In the genomic region with DNA sequence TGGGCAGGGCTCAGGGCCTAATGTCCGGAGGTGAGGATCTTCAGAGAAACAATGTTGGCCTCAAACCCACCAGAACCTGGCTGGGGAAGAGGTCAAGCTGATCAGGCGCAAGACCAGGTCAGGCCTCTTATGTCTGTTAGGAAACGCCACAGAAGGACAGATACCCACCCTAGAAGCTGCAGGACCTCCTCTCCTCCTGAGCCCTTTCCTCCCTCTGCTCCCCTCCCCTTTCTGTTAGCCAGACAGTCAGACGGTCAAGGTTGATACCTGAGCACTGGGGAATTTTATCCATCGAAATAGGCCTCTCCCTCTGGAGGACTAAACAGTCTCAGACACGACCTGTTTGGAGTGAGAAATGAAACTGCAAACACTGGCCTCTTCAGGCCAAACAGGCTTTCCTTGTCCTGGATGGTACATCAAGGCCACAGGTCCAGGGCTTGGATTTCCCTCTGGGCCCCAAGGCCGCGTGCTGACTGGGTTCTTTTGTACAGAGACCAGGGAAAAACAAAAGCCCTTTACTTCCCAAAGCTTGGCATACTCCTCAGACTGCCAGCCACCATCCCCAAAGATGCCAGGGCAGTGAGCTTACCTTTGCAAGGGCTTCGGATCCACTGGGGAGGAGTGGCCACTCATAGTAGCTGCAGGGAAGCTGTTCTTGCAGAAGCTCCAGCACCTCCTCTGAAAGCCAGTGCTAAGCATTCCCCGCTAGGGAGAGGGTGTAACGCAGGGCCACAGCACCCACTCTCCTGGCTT, we compare ENCODE assay signal across 20 cellular contexts.
DNase-seq lines count a peak whose midpoint lies in the region; ATAC-seq, FAIRE-seq and TF ChIP-seq lines count a peak whose summit lies in the region.
"Had no signal": no experiment of that assay in that cellular context is flagged by ENCODE, and none has a peak within 500 bp of the region (broad histone marks: within the 10 kb centered on the region; RNA-seq: fewer than 3 reads in every experiment).

No MANE protein-coding gene starts in this region.

- no peaks in the 10 kb centered on the region for H3K27me3 Mint-ChIP-seq in natural killer cell treated with Interleukin-12 subunit alpha and Interleukin-12 subunit beta and Interleukin-15 and Interleukin-18, amount 100 ng/mL, for 72 hours
- H3K27me3 Mint-ChIP-seq in natural killer cell (ENCODE audit: low read depth in 2 of 2), result no peaks in the 10 kb centered on the region
- no peaks in the 10 kb centered on the region for H3K27me3 Mint-ChIP-seq in WTC11 (ENCODE audit: low read depth)
- H3K27me3 Mint-ChIP-seq: IgD-negative memory B cell, naive B cell, type B pancreatic cell had no signal

- CTCF ChIA-PET in WTC11 (lab: Charles Lee), result interaction anchor here (0.5 to 2.6 kb wide), 3 partner anchors 63 to 352 kb away, joined by 3 to 22 read pairs (median 4); no protein-coding TSS in a partner anchor

- no peak overlapping the region for H3K4me3 Mint-ChIP-seq in natural killer cell treated with Interleukin-12 subunit alpha and Interleukin-12 subunit beta and Interleukin-15 and Interleukin-18, amount 100 ng/mL, for 72 hours
- no peak overlapping the region for H3K4me3 Mint-ChIP-seq in natural killer cell
- no peak overlapping the region for H3K4me3 Mint-ChIP-seq in WTC11
- H3K4me3 Mint-ChIP-seq: type B pancreatic cell had no signal

- POLR2A ChIA-PET in WTC11 (lab: Charles Lee), result no interaction called here

- no peaks in the 10 kb centered on the region for H3K9me3 Mint-ChIP-seq in natural killer cell treated with Interleukin-12 subunit alpha and Interleukin-12 subunit beta and Interleukin-15 and Interleukin-18, amount 100 ng/mL, for 72 hours
- H3K9me3 Mint-ChIP-seq in natural killer cell, result no peaks in the 10 kb centered on the region
- H3K9me3 Mint-ChIP-seq in WTC11, result no peaks in the 10 kb centered on the region
- H3K9me3 Mint-ChIP-seq: IgD-negative memory B cell, naive B cell, type B pancreatic cell had no signal

- H3K36me3 ChIP-seq in H7 (replicated peaks; ENCODE audit: control insufficient read depth, insufficient read depth, low read length), result no peaks in the 10 kb centered on the region
- H3K36me3 ChIP-seq: sigmoid colon had no signal

- ATAC-seq in natural killer cell treated with Interleukin-12 subunit alpha and Interleukin-12 subunit beta and Interleukin-15 and Interleukin-18, amount 100 ng/mL, for 72 hours, result no peak
- ATAC-seq in natural killer cell, result no peak
- no peak for ATAC-seq in WTC11
- ATAC-seq in HG03159 (IDR thresholded peaks at IDR 0.05; ENCODE audit: unreplicated experiment), result no peak

- H3K27ac Mint-ChIP-seq in natural killer cell treated with Interleukin-12 subunit alpha and Interleukin-12 subunit beta and Interleukin-15 and Interleukin-18, amount 100 ng/mL, for 72 hours, result peak overlapping the region; percentile 88 to 93
- H3K27ac Mint-ChIP-seq in natural killer cell, result no peak overlapping the region
- 0 out of 2 replicates have a peak overlapping the region, but pooled peaks have one; percentile 39 for H3K27ac Mint-ChIP-seq in WTC11
- H3K27ac Mint-ChIP-seq: type B pancreatic cell had no signal

- TF ChIP-seq CTCF in natural killer cell (IDR thresholded peaks at IDR 0.05) (no peak), WTC11 (IDR thresholded peaks at IDR 0.05) (no peak)

- intact Hi-C loops in natural killer cell (cut with micrococcal nuclease), result no loop called here

- no peak overlapping the region for H3K4me3 ChIP-seq in H7 (ENCODE audit: insufficient read depth, low read depth, low read length)
- H3K4me3 ChIP-seq: sigmoid colon, SK-N-MC had no signal

- no peaks in the 10 kb centered on the region for H3K27me3 ChIP-seq in H7 (ENCODE audit: control insufficient read depth, insufficient read depth, low read length)
- H3K27me3 ChIP-seq: sigmoid colon had no signal

- H3K4me1 Mint-ChIP-seq in natural killer cell treated with Interleukin-12 subunit alpha and Interleukin-12 subunit beta and Interleukin-15 and Interleukin-18, amount 100 ng/mL, for 72 hours (ENCODE audit: low read depth in 2 of 2), result peaks cover 45 to 53% of the 10 kb centered on the region in 2 donors
- H3K4me1 Mint-ChIP-seq in natural killer cell (peaks cover 42 to 56% of the 10 kb centered on the region in 2 donors), WTC11 (peaks cover 63% of the 10 kb centered on the region)

- DNase-seq in natural killer cell treated with Interleukin-12 subunit alpha and Interleukin-12 subunit beta and Interleukin-15 and Interleukin-18, amount 100 ng/mL, for 72 hours (ENCODE audit: low spot score), result no peak
- DNase-seq in natural killer cell (no peak), WTC11 (ENCODE audit: low spot score) (no peak), medulla oblongata (ENCODE audit: extremely low spot score) (peak; percentile 45), H7 (no peak), H54 (ENCODE audit: insufficient read length, low spot score) (no peak)
- DNase-seq in stimulated activated CD4-positive, alpha-beta T cell treated with anti-CD3 and anti-CD28 coated beads, Interleukin-2, amount 100 ng/mL, for 24 hours, result no peak
- DNase-seq: activated effector memory CD4-positive, alpha-beta T cell treated with Interleukin-2 at 50 U/mL for 16 hours; DMS 273 treated with DMSO at 0.1 percent for 48 hours; effector CD4-positive, alpha-beta T cell; naive B cell; NCI-H1092; NCI-H2227 treated with DMSO at 0.1 percent for 48 hours; sigmoid colon; stimulated activated CD4-positive, alpha-beta T cell treated with anti-CD3 and anti-CD28 coated beads, Interleukin-4, amount 100 ng/mL, for 1 hour had no signal

- no peak for TF ChIP-seq POLR2A in H54 (IDR thresholded peaks at IDR 0.05; ENCODE audit: low read depth, low read length)

- FAIRE-seq in H54 (lab: Jason Lieb, UNC), result no peak
- FAIRE-seq: TTC549 had no signal

- no peaks in the 10 kb centered on the region for H3K36me3 Mint-ChIP-seq in natural killer cell treated with Interleukin-12 subunit alpha and Interleukin-12 subunit beta and Interleukin-15 and Interleukin-18, amount 100 ng/mL, for 72 hours
- H3K36me3 Mint-ChIP-seq in natural killer cell, result no peaks in the 10 kb centered on the region
- no peaks in the 10 kb centered on the region for H3K36me3 Mint-ChIP-seq in WTC11
- H3K36me3 Mint-ChIP-seq: naive B cell, type B pancreatic cell had no signal

TF ChIP-seq in WTC11, 78 proteins besides CTCF, POLR2A, EP300 and RAD21:
- TF ChIP-seq, protein P1, sequence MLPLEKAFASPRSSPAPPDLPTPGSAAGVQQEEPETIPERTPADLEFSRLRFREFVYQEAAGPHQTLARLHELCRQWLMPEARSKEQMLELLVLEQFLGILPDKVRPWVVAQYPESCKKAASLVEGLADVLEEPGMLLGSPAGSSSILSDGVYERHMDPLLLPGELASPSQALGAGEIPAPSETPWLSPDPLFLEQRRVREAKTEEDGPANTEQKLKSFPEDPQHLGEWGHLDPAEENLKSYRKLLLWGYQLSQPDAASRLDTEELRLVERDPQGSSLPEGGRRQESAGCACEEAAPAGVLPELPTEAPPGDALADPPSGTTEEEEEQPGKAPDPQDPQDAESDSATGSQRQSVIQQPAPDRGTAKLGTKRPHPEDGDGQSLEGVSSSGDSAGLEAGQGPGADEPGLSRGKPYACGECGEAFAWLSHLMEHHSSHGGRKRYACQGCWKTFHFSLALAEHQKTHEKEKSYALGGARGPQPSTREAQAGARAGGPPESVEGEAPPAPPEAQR (CRISPR knock-in tag; IDR thresholded peaks at IDR 0.05), result no peak
- TF ChIP-seq GABPB1 (CRISPR knock-in tag; IDR thresholded peaks at IDR 0.05) (0 out of 2 replicates have a peak, but pooled peaks have one; percentile 53), JAZF1 (CRISPR knock-in tag; IDR thresholded peaks at IDR 0.05) (no peak), TCF7 (CRISPR knock-in tag; IDR thresholded peaks at IDR 0.05; ENCODE audit: low read depth) (no peak), TEAD4 (CRISPR knock-in tag; IDR thresholded peaks at IDR 0.05) (no peak)
- TF ChIP-seq, protein P2, sequence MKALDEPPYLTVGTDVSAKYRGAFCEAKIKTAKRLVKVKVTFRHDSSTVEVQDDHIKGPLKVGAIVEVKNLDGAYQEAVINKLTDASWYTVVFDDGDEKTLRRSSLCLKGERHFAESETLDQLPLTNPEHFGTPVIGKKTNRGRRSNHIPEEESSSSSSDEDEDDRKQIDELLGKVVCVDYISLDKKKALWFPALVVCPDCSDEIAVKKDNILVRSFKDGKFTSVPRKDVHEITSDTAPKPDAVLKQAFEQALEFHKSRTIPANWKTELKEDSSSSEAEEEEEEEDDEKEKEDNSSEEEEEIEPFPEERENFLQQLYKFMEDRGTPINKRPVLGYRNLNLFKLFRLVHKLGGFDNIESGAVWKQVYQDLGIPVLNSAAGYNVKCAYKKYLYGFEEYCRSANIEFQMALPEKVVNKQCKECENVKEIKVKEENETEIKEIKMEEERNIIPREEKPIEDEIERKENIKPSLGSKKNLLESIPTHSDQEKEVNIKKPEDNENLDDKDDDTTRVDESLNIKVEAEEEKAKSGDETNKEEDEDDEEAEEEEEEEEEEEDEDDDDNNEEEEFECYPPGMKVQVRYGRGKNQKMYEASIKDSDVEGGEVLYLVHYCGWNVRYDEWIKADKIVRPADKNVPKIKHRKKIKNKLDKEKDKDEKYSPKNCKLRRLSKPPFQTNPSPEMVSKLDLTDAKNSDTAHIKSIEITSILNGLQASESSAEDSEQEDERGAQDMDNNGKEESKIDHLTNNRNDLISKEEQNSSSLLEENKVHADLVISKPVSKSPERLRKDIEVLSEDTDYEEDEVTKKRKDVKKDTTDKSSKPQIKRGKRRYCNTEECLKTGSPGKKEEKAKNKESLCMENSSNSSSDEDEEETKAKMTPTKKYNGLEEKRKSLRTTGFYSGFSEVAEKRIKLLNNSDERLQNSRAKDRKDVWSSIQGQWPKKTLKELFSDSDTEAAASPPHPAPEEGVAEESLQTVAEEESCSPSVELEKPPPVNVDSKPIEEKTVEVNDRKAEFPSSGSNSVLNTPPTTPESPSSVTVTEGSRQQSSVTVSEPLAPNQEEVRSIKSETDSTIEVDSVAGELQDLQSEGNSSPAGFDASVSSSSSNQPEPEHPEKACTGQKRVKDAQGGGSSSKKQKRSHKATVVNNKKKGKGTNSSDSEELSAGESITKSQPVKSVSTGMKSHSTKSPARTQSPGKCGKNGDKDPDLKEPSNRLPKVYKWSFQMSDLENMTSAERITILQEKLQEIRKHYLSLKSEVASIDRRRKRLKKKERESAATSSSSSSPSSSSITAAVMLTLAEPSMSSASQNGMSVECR (CRISPR knock-in tag; IDR thresholded peaks at IDR 0.05; ENCODE audit: borderline replicate concordance), result no peak

Comparison
In these comparisons a context has a peak if more than half of its experiments do, and no peak if none do; other contexts are left out.
1. H3K27ac Mint-ChIP-seq: peak in natural killer cell treated with Interleukin-12 subunit alpha and Interleukin-12 subunit beta and Interleukin-15 and Interleukin-18, amount 100 ng/mL, for 72 hours (2 of 2) and WTC11 (single experiment); none in natural killer cell (0 of 2).